Comparison of ENCODE assay signal across 15 cellular contexts in genomic region chr15:66881173-66881905, GRCh38.
DNase-seq lines count a peak whose midpoint lies in the region; ATAC-seq and TF ChIP-seq lines count a peak whose summit lies in the region.
"Had no signal": no experiment of that assay in that cellular context is flagged by ENCODE, and none has a peak within 500 bp of the region (broad histone marks: within the 10 kb centered on the region; RNA-seq: fewer than 3 reads in every experiment).

No MANE protein-coding gene starts in this region.

- TF ChIP-seq CTCF in GM10248 (IDR thresholded peaks at IDR 0.05; ENCODE audit: control extremely low read depth, extremely low read depth, low read depth, missing control alignments) = no peak
- TF ChIP-seq CTCF in Panc1 (IDR thresholded peaks at IDR 0.05) = no peak
- TF ChIP-seq CTCF in glutamatergic neuron (IDR thresholded peaks at IDR 0.05; ENCODE audit: partially characterized antibody, unreplicated experiment) = no peak

- peaks cover 8% of the 10 kb centered on the region for H3K4me1 Mint-ChIP-seq in glutamatergic neuron (ENCODE audit: low read depth, unreplicated experiment)
- H3K4me1 Mint-ChIP-seq in stimulated activated effector memory CD8-positive, alpha-beta T cell treated with anti-CD3 and anti-CD28 coated beads, Interleukin-12 subunit alpha, Interleukin-12 subunit beta, amount 100 ng/mL, for 72 hours = no peaks in the 10 kb centered on the region
- H3K4me1 Mint-ChIP-seq: T-cell had no signal

- H3K27ac Mint-ChIP-seq in glutamatergic neuron (ENCODE audit: unreplicated experiment) = no peak overlapping the region
- H3K27ac Mint-ChIP-seq in stimulated activated effector memory CD8-positive, alpha-beta T cell treated with anti-CD3 and anti-CD28 coated beads, Interleukin-12 subunit alpha, Interleukin-12 subunit beta, amount 100 ng/mL, for 72 hours = peak overlapping the region; percentile 33
- H3K27ac Mint-ChIP-seq: stimulated activated naive B cell treated with anti-CD40 and anti-IgM and Interleukin-4, amounts not matched to agents 10 μg/mL and 1 μg/mL and 100 μg/mL, for 72 hours; T-cell had no signal

- intact Hi-C loops in Panc1 (cut with micrococcal nuclease; ENCODE audit: unreplicated experiment) = loop anchor here (5.0 kb wide), 1 partner anchor 51 kb away; no protein-coding TSS in a partner anchor

- no TSS peak for BruUV-seq in Panc1 (replicated peaks; lab: Mats Ljungman, UMichigan)

- peaks cover 80% of the 10 kb centered on the region for H3K4me1 ChIP-seq in Panc1 (ENCODE audit: control insufficient read depth, insufficient read depth, low read length)

- H3K4me3 Mint-ChIP-seq in glutamatergic neuron (ENCODE audit: unreplicated experiment) = peak overlapping the region; percentile 14
- H3K4me3 Mint-ChIP-seq in stimulated activated effector memory CD8-positive, alpha-beta T cell treated with anti-CD3 and anti-CD28 coated beads, Interleukin-12 subunit alpha, Interleukin-12 subunit beta, amount 100 ng/mL, for 72 hours = no peak overlapping the region
- H3K4me3 Mint-ChIP-seq: nephron progenitor cell; stimulated activated naive B cell treated with anti-CD40 and anti-IgM and Interleukin-4, amounts not matched to agents 10 μg/mL and 1 μg/mL and 100 μg/mL, for 72 hours; T-cell had no signal

- H3K36me3 ChIP-seq in Panc1 (ENCODE audit: control insufficient read depth, insufficient read depth, low read length) = no peaks in the 10 kb centered on the region
- H3K36me3 ChIP-seq: heart right ventricle had no signal

- no peak overlapping the region for H3K4me3 ChIP-seq in Panc1 (ENCODE audit: low read depth in 2 of 2, low read length in 2 of 2)
- H3K4me3 ChIP-seq: heart right ventricle had no signal

- H3K9me3 Mint-ChIP-seq in glutamatergic neuron (ENCODE audit: unreplicated experiment) = no peaks in the 10 kb centered on the region
- H3K9me3 Mint-ChIP-seq in stimulated activated effector memory CD8-positive, alpha-beta T cell treated with anti-CD3 and anti-CD28 coated beads, Interleukin-12 subunit alpha, Interleukin-12 subunit beta, amount 100 ng/mL, for 72 hours = no peaks in the 10 kb centered on the region
- H3K9me3 Mint-ChIP-seq: stimulated activated naive B cell treated with anti-CD40 and anti-IgM and Interleukin-4, amounts not matched to agents 10 μg/mL and 1 μg/mL and 100 μg/mL, for 72 hours; T-cell had no signal

- no peaks in the 10 kb centered on the region for H3K27me3 ChIP-seq in Panc1 (ENCODE audit: control insufficient read depth, insufficient read depth, low read length)
- H3K27me3 ChIP-seq: heart right ventricle had no signal

- H3K36me3 Mint-ChIP-seq in glutamatergic neuron (ENCODE audit: unreplicated experiment) = no peaks in the 10 kb centered on the region
- H3K36me3 Mint-ChIP-seq in stimulated activated effector memory CD8-positive, alpha-beta T cell treated with anti-CD3 and anti-CD28 coated beads, Interleukin-12 subunit alpha, Interleukin-12 subunit beta, amount 100 ng/mL, for 72 hours = no peaks in the 10 kb centered on the region
- H3K36me3 Mint-ChIP-seq: T-cell had no signal

- H3K9me3 ChIP-seq in Panc1 (ENCODE audit: control insufficient read depth, insufficient read depth, low read depth, low read length) = peaks cover 8% of the 10 kb centered on the region; the same call in 1 of the 2 replicates
- H3K9me3 ChIP-seq: heart right ventricle had no signal

- DNase-seq in GM10248 (ENCODE audit: extremely low spot score) (peak; percentile 5), Panc1 (ENCODE audit: low read depth, low spot score) (no peak), glutamatergic neuron (no peak), mucosa of gallbladder (ENCODE audit: low spot score) (no peak), nucleus accumbens (lab: John Stamatoyannopoulos, UW) (no peak)
- no peak for DNase-seq in stimulated activated effector memory CD8-positive, alpha-beta T cell treated with anti-CD3 and anti-CD28 coated beads, Interleukin-12 subunit alpha, Interleukin-12 subunit beta, amount 100 ng/mL, for 72 hours (ENCODE audit: low spot score in 2 of 2)
- DNase-seq: amniotic stem cell; heart right ventricle; Karpas-422; NCI-H1092; NCI-H2081 treated with DMSO at 0.1 percent for 48 hours; nephron progenitor cell; stimulated activated naive B cell treated with anti-CD40 and anti-IgM and Interleukin-4, amounts not matched to agents 10 μg/mL and 1 μg/mL and 100 μg/mL, for 72 hours; T-cell had no signal

- in situ Hi-C loops in Panc1 (cut with HindIII; ENCODE audit: low pct_unique_long_range_greater_than_20kb, low sequenced_read_pairs) = no loop called here

- POLR2A ChIA-PET in GM10248 (lab: Yijun Ruan, JAX) = interaction anchor here (0.6 kb wide), 1 partner anchor 325 kb away, joined by 3 read pairs; no protein-coding TSS in a partner anchor
- POLR2A ChIA-PET in Panc1 (lab: Charles Lee) = no interaction called here

- CTCF ChIA-PET in GM10248 (lab: Yijun Ruan, JAX) (interaction anchor here (0.6 to 1.9 kb wide), 2 partner anchors 22 to 30 kb away, joined by 3 to 6 read pairs; no protein-coding TSS in a partner anchor), Panc1 (lab: Charles Lee) (no interaction called here)

- peaks cover 8% of the 10 kb centered on the region for H3K27me3 Mint-ChIP-seq in glutamatergic neuron (ENCODE audit: unreplicated experiment)

- no peak for ATAC-seq in Panc1
- ATAC-seq in stimulated activated effector memory CD8-positive, alpha-beta T cell treated with anti-CD3 and anti-CD28 coated beads, Interleukin-12 subunit alpha, Interleukin-12 subunit beta, amount 100 ng/mL, for 72 hours = no peak
- no peak for ATAC-seq in GM18858 (IDR thresholded peaks at IDR 0.05; ENCODE audit: unreplicated experiment)
- ATAC-seq: T-cell had no signal

- peak overlapping the region; percentile 98 for H3K27ac ChIP-seq in Panc1 (ENCODE audit: low read length)
